ENCODE assay signal across 1 cellular context in genomic region chr1:16206547-16207317, GRCh38.
TF ChIP-seq lines count a peak whose summit lies in the region.

No MANE protein-coding gene starts in this region.

TF ChIP-seq in HepG2, 621 proteins besides CTCF, POLR2A, EP300 and RAD21 (continued from another document and continues in another):
- TF ChIP-seq POGK (CRISPR knock-in tag; conservative IDR thresholded peaks at IDR 0.05) (0 out of 2 replicates have a peak, but pooled peaks have one; percentile 33), PAWR (CRISPR knock-in tag; IDR thresholded peaks at IDR 0.05; ENCODE audit: borderline replicate concordance) (no peak), ZBTB4 (CRISPR knock-in tag; IDR thresholded peaks at IDR 0.05; ENCODE audit: borderline replicate concordance) (no peak), CBFB (CRISPR knock-in tag; IDR thresholded peaks at IDR 0.05) (peak; percentile 70; the same call in 1 of the 2 replicates), KMT2A (CRISPR knock-in tag; IDR thresholded peaks at IDR 0.05) (no peak), SCMH1 (CRISPR knock-in tag; IDR thresholded peaks at IDR 0.05; ENCODE audit: borderline replicate concordance) (no peak), SRSF1 (optimal IDR thresholded peaks at IDR 0.05; ENCODE audit: low read depth, low read length) (no peak), ZNF337 (CRISPR knock-in tag; IDR thresholded peaks at IDR 0.05; ENCODE audit: borderline replicate concordance, low read depth) (no peak), PREB (CRISPR knock-in tag; IDR thresholded peaks at IDR 0.05) (no peak), CENPT (CRISPR knock-in tag; IDR thresholded peaks at IDR 0.05; ENCODE audit: low read depth) (no peak), CENPX (CRISPR knock-in tag; IDR thresholded peaks at IDR 0.05) (no peak), THAP8 (CRISPR knock-in tag; IDR thresholded peaks at IDR 0.05; ENCODE audit: borderline replicate concordance) (no peak), MTA1 (CRISPR knock-in tag; IDR thresholded peaks at IDR 0.05; ENCODE audit: borderline replicate concordance) (peak; percentile 41; the same call in 1 of the 2 replicates), NFYB (CRISPR knock-in tag; IDR thresholded peaks at IDR 0.05) (peak; percentile 67), ZSCAN29 (CRISPR knock-in tag; conservative IDR thresholded peaks at IDR 0.05) (no peak), SMC3 (IDR thresholded peaks at IDR 0.05; ENCODE audit: low read length) (no peak), TERF1 (CRISPR knock-in tag; IDR thresholded peaks at IDR 0.05) (no peak), ZNF253 (CRISPR knock-in tag; IDR thresholded peaks at IDR 0.05; ENCODE audit: borderline replicate concordance) (no peak), TCF7L2 (IDR thresholded peaks at IDR 0.05; ENCODE audit: low read depth, low read length) (no peak), ZNF704 (CRISPR knock-in tag; IDR thresholded peaks at IDR 0.05; ENCODE audit: borderline replicate concordance) (no peak), MXD4 (CRISPR knock-in tag; IDR thresholded peaks at IDR 0.05) (no peak), CENPBD1 (CRISPR knock-in tag; IDR thresholded peaks at IDR 0.05; ENCODE audit: borderline replicate concordance, low read depth) (no peak), MLX (CRISPR knock-in tag; IDR thresholded peaks at IDR 0.05) (no peak), NFYC (CRISPR knock-in tag; IDR thresholded peaks at IDR 0.05) (peak; percentile 67), PCBP1 (IDR thresholded peaks at IDR 0.05; ENCODE audit: borderline replicate concordance, low read depth, low read length) (no peak), ZNF264 (CRISPR knock-in tag; IDR thresholded peaks at IDR 0.05) (no peak), CHD2 (IDR thresholded peaks at IDR 0.05; ENCODE audit: low read depth, low read length) (no peak), ESRRA (CRISPR knock-in tag; IDR thresholded peaks at IDR 0.05; ENCODE audit: low read depth) (no peak), SOX6 (IDR thresholded peaks at IDR 0.05) (no peak), SOX6 (CRISPR knock-in tag; IDR thresholded peaks at IDR 0.05) (no peak), ZNF556 (CRISPR knock-in tag; IDR thresholded peaks at IDR 0.05; ENCODE audit: borderline replicate concordance) (no peak; the same call in none of the 2 replicates), ZFP1 (CRISPR knock-in tag; IDR thresholded peaks at IDR 0.05) (no peak), ZNF768 (CRISPR knock-in tag; IDR thresholded peaks at IDR 0.05) (no peak), HNRNPL (IDR thresholded peaks at IDR 0.05; ENCODE audit: low read depth, low read length) (no peak), ZNF496 (CRISPR knock-in tag; IDR thresholded peaks at IDR 0.05; ENCODE audit: insufficient replicate concordance) (no peak), ZNF362 (CRISPR knock-in tag; IDR thresholded peaks at IDR 0.05; ENCODE audit: borderline replicate concordance) (no peak), ZBTB39 (CRISPR knock-in tag; IDR thresholded peaks at IDR 0.05) (no peak), MED13 (CRISPR knock-in tag; IDR thresholded peaks at IDR 0.05) (no peak), CEBPB (IDR thresholded peaks at IDR 0.05; ENCODE audit: borderline replicate concordance, low read depth, low read length) (no peak), ZNF234 (CRISPR knock-in tag; conservative IDR thresholded peaks at IDR 0.05) (no peak), KLF12 (CRISPR knock-in tag; IDR thresholded peaks at IDR 0.05; ENCODE audit: borderline replicate concordance) (no peak), ZNF597 (CRISPR knock-in tag; IDR thresholded peaks at IDR 0.05) (no peak), KAT2B (IDR thresholded peaks at IDR 0.05; ENCODE audit: borderline replicate concordance, low read depth, low read length) (no peak), TFE3 (CRISPR knock-in tag; IDR thresholded peaks at IDR 0.05) (no peak), ZNF605 (CRISPR knock-in tag; IDR thresholded peaks at IDR 0.05) (no peak), ZFP62 (CRISPR knock-in tag; IDR thresholded peaks at IDR 0.05) (no peak), POLR2AphosphoS5 (IDR thresholded peaks at IDR 0.05; ENCODE audit: low read depth, low read length) (peak; percentile 89), ZNF7 (CRISPR knock-in tag; IDR thresholded peaks at IDR 0.05) (no peak), NBN (conservative IDR thresholded peaks at IDR 0.05) (no peak), MYC (CRISPR knock-in tag; IDR thresholded peaks at IDR 0.05; ENCODE audit: borderline replicate concordance) (peak; percentile 82)
